ENCODE assay signal across 29 cellular contexts in the genomic region with DNA sequence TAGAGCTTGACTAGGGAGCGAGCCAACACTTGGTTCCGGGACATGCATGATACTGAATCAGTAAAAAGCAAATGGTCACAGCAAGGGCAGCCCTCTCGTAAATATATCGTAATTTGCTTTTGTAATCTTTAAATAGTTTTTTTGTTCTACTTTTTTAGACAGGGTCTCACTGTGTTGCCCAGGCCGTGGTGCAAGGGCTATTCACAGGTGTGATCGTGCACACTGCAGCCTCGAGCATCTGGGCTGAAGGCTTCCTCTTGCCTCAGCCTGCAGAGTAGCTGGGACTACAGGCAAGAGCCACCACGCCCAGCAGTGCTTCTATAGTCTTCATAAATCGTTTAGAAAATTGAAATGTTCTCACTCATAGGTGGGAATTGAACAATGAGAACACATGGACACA.
"Had no signal": no experiment of that assay in that cellular context is flagged by ENCODE, and none has a peak within 500 bp of the region (broad histone marks: within the 10 kb centered on the region; RNA-seq: fewer than 3 reads in every experiment).

No MANE protein-coding gene starts in this region.

- H3K27me3 ChIP-seq: ovary, right lobe of liver, sigmoid colon, suprapubic skin, testis, transverse colon, upper lobe of right lung, uterus had no signal

- H3K9me3 ChIP-seq: ovary, psoas muscle, right lobe of liver, sigmoid colon, suprapubic skin, testis, tibial artery, transverse colon, upper lobe of right lung, uterus had no signal

- H3K27ac Mint-ChIP-seq: naive thymus-derived CD4-positive, alpha-beta T cell; natural killer cell; progenitor cell of endocrine pancreas; stimulated activated memory B cell treated with anti-CD40 and anti-IgM and Interleukin-4, amounts not matched to agents 10 μg/mL and 1 μg/mL and 100 μg/mL, for 72 hours; stimulated activated naive CD8-positive, alpha-beta T cell treated with anti-CD3 and anti-CD28 coated beads, Interleukin-15, amount 100 ng/mL, for 72 hours; type B pancreatic cell had no signal

- H3K4me3 ChIP-seq: ovary, right lobe of liver, suprapubic skin, testis, tibial artery, transverse colon, upper lobe of right lung, uterus had no signal

- H3K27ac ChIP-seq: ovary, parathyroid adenoma, psoas muscle, right lobe of liver, suprapubic skin, testis, tibial artery, transverse colon, upper lobe of right lung, uterus had no signal

- H3K9me3 Mint-ChIP-seq: natural killer cell; nephron; stimulated activated naive CD8-positive, alpha-beta T cell treated with anti-CD3 and anti-CD28 coated beads, Interleukin-15, amount 100 ng/mL, for 72 hours; type B pancreatic cell had no signal

- H3K27me3 Mint-ChIP-seq: progenitor cell of endocrine pancreas, type B pancreatic cell had no signal

- DNase-seq: naive thymus-derived CD4-positive, alpha-beta T cell; natural killer cell; occipital lobe; ovary; posterior cingulate gyrus; psoas muscle; right cardiac atrium; right lobe of liver; sigmoid colon; small intestine; stimulated activated CD4-positive, alpha-beta T cell treated with anti-CD3 and anti-CD28 coated beads, Interleukin-15, amount 100 ng/mL, for 24 hours; stimulated activated CD4-positive, alpha-beta T cell treated with anti-CD3 and anti-CD28 coated beads, Interleukin-2, amount 100 ng/mL, for 24 hours; stimulated activated CD4-positive, alpha-beta T cell treated with anti-CD3 and anti-CD28 coated beads, Interleukin-2, amount 100 ng/mL, for 48 hours; stimulated activated CD4-positive, alpha-beta T cell treated with anti-CD3 and anti-CD28 coated beads, Interleukin-4, amount 100 ng/mL, for 24 hours; stimulated activated naive CD4-positive, alpha-beta T cell; stimulated activated naive CD8-positive, alpha-beta T cell treated with anti-CD3 and anti-CD28 coated beads, Interleukin-15, amount 100 ng/mL, for 72 hours; stimulated activated naive CD8-positive, alpha-beta T cell treated with anti-CD3 and anti-CD28 coated beads, Interleukin-15, Interleukin-2, amounts not matched to agents 100 U/mL and 50 U/mL, for 24 hours; substantia nigra; testis; tibial artery; transverse colon; upper lobe of right lung; uterus had no signal

- ATAC-seq: naive thymus-derived CD4-positive, alpha-beta T cell; natural killer cell; psoas muscle; right cardiac atrium; right lobe of liver; stimulated activated memory B cell treated with anti-CD40 and anti-IgM and Interleukin-4, amounts not matched to agents 10 μg/mL and 1 μg/mL and 100 μg/mL, for 72 hours; stimulated activated naive CD8-positive, alpha-beta T cell treated with anti-CD3 and anti-CD28 coated beads, Interleukin-15, amount 100 ng/mL, for 72 hours; stimulated activated naive CD8-positive, alpha-beta T cell treated with anti-CD3 and anti-CD28 coated beads, Interleukin-15, Interleukin-2, amounts not matched to agents 100 U/mL and 50 U/mL, for 24 hours; upper lobe of right lung had no signal

- H3K4me1 Mint-ChIP-seq: naive thymus-derived CD4-positive, alpha-beta T cell; natural killer cell; stimulated activated memory B cell treated with anti-CD40 and anti-IgM and Interleukin-4, amounts not matched to agents 10 μg/mL and 1 μg/mL and 100 μg/mL, for 72 hours; stimulated activated naive CD8-positive, alpha-beta T cell treated with anti-CD3 and anti-CD28 coated beads, Interleukin-15, amount 100 ng/mL, for 72 hours had no signal

- H3K36me3 Mint-ChIP-seq: naive thymus-derived CD4-positive, alpha-beta T cell; natural killer cell; stimulated activated memory B cell treated with anti-CD40 and anti-IgM and Interleukin-4, amounts not matched to agents 10 μg/mL and 1 μg/mL and 100 μg/mL, for 72 hours had no signal

- H3K9ac ChIP-seq: parathyroid adenoma had no signal

- H3K4me1 ChIP-seq: parathyroid adenoma, right lobe of liver, suprapubic skin, testis, transverse colon, upper lobe of right lung, uterus had no signal

- H3K36me3 ChIP-seq: ovary, right lobe of liver, sigmoid colon, suprapubic skin, tibial artery, transverse colon, upper lobe of right lung, uterus had no signal

- H3K79me2 ChIP-seq: parathyroid adenoma had no signal

- H2AFZ ChIP-seq: parathyroid adenoma had no signal

- H3K4me3 Mint-ChIP-seq: naive thymus-derived CD4-positive, alpha-beta T cell; natural killer cell; stimulated activated memory B cell treated with anti-CD40 and anti-IgM and Interleukin-4, amounts not matched to agents 10 μg/mL and 1 μg/mL and 100 μg/mL, for 72 hours; stimulated activated naive CD8-positive, alpha-beta T cell treated with anti-CD3 and anti-CD28 coated beads, Interleukin-15, amount 100 ng/mL, for 72 hours; type B pancreatic cell had no signal
